ENCODE assay signal across 9 cellular contexts in the genomic region with DNA sequence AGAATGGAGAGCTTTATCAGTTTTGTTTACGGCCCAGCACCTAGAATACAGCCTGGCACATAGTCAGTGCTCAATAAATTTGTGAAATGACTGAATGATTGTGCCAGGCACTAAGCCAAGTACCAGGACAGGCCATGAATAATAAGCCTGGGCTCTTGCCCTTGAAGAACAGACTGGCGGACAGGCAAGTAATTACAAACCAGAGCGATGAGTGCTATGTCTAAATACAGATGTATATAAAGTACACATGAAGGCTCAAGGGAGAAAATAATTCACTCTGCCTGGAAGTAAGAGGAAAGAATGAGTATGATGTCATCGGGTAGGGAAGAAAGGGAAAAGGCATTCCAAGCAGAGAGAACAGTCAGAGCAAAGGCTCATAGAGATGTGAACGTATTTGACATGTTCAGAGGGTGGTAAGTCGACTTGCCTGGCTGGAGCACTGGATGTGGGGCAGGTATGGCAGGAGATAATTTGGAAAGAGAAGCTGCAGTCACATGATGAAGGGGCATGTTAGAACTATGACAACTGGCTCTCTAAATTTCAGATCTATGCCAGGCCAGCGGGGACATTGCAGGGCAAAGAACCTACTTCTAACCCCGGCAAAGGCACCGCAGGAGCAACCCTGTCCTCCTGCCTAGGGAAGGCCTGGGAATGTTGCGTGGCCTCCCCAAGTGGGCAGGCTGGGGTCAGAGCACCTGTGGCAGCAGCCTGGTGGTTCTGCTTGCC.
DNase-seq lines count a peak whose midpoint lies in the region; TF ChIP-seq lines count a peak whose summit lies in the region.
"Had no signal": no experiment of that assay in that cellular context is flagged by ENCODE, and none has a peak within 500 bp of the region (broad histone marks: within the 10 kb centered on the region; RNA-seq: fewer than 3 reads in every experiment).

No MANE protein-coding gene starts in this region.

- peak; percentile 58 for DNase-seq in AG04449 (ENCODE audit: low read depth, low spot score)
- DNase-seq in NCI-H226 = peak; percentile 42
- peak; percentile 59 for DNase-seq in epithelial cell of esophagus (ENCODE audit: low read depth)
- no peak for DNase-seq in neural progenitor cell (ENCODE audit: low spot score)
- DNase-seq in cerebellar nuclear complex (lab: John Stamatoyannopoulos, UW) = no peak
- DNase-seq in activated CD8-positive, alpha-beta memory T cell treated with anti-CD3 and anti-CD28 coated beads for 24 hours = no peak
- DNase-seq in NCI-H748 treated with DMSO at 0.1 percent for 48 hours (lab: John Stamatoyannopoulos, UW) = no peak
- no peak for DNase-seq in T-helper 1 cell

- no peaks in the 10 kb centered on the region for H3K79me2 ChIP-seq in neural progenitor cell (ENCODE audit: low read depth)

- H3K4me3 Mint-ChIP-seq in neural progenitor cell = no peak overlapping the region
- H3K4me3 Mint-ChIP-seq: activated naive CD8-positive, alpha-beta T cell had no signal

- H3K4me3 ChIP-seq in AG04449 (ENCODE audit: low read depth, low read length) (no peak overlapping the region), epithelial cell of esophagus (ENCODE audit: low read length) (no peak overlapping the region), neural progenitor cell (no peak overlapping the region)

- no peak for TF ChIP-seq CTCF in AG04449 (IDR thresholded peaks at IDR 0.05; ENCODE audit: insufficient read depth, low read length, missing control alignments)
- TF ChIP-seq CTCF in epithelial cell of esophagus (IDR thresholded peaks at IDR 0.05; ENCODE audit: insufficient read depth, low read depth, low read length, missing control alignments) = no peak
- no peak for TF ChIP-seq CTCF in neural progenitor cell (IDR thresholded peaks at IDR 0.05)

- no peaks in the 10 kb centered on the region for H3K36me3 Mint-ChIP-seq in neural progenitor cell
- H3K36me3 Mint-ChIP-seq: activated naive CD8-positive, alpha-beta T cell had no signal

- no peak overlapping the region for H3K4me2 ChIP-seq in neural progenitor cell

- POLR2A ChIA-PET in AG04449 (lab: Yijun Ruan, JAX) = interaction anchor here (1.3 kb wide), 1 partner anchor 75 kb away, joined by 4 read pairs; no protein-coding TSS in a partner anchor

- H3K4me1 ChIP-seq in neural progenitor cell = no peaks in the 10 kb centered on the region

- H2AFZ ChIP-seq in neural progenitor cell (replicated peaks) = no peak overlapping the region

- H3K9me3 ChIP-seq in neural progenitor cell (ENCODE audit: low read depth) = no peaks in the 10 kb centered on the region

- peaks cover 15% of the 10 kb centered on the region for H3K27me3 ChIP-seq in neural progenitor cell

- no peaks in the 10 kb centered on the region for H3K36me3 ChIP-seq in neural progenitor cell

- peaks cover 6% of the 10 kb centered on the region for H3K27me3 Mint-ChIP-seq in neural progenitor cell (ENCODE audit: insufficient read depth, low read depth)
- H3K27me3 Mint-ChIP-seq: activated naive CD8-positive, alpha-beta T cell had no signal

- no peaks in the 10 kb centered on the region for H3F3A ChIP-seq in neural progenitor cell (ENCODE audit: low read depth)

- H3K27ac Mint-ChIP-seq in neural progenitor cell = peak overlapping the region; percentile 5
- H3K27ac Mint-ChIP-seq: activated naive CD8-positive, alpha-beta T cell had no signal

- no peak overlapping the region for H3K27ac ChIP-seq in neural progenitor cell

- no peak overlapping the region for H3K9ac ChIP-seq in neural progenitor cell

- peaks cover 24% of the 10 kb centered on the region for H3K4me1 Mint-ChIP-seq in neural progenitor cell

- H3K9me3 Mint-ChIP-seq in neural progenitor cell = peaks cover 4% of the 10 kb centered on the region

- no peaks in the 10 kb centered on the region for H4K20me1 ChIP-seq in neural progenitor cell (ENCODE audit: low read depth)

- CTCF ChIA-PET in AG04449 (lab: Yijun Ruan, JAX) = interaction anchor here (1.1 to 5.8 kb wide), 15 partner anchors 10 to 299 kb away, joined by 3 to 56 read pairs (median 6); no protein-coding TSS in a partner anchor

Comparison
In these comparisons a context has a peak if more than half of its experiments do, and no peak if none do; other contexts are left out.
1. DNase-seq: peak in AG04449 (single experiment), NCI-H226 (single experiment) and epithelial cell of esophagus (single experiment); none in neural progenitor cell (single experiment), cerebellar nuclear complex (0 of 2), activated CD8-positive, alpha-beta memory T cell treated with anti-CD3 and anti-CD28 coated beads for 24 hours (single experiment), NCI-H748 treated with DMSO at 0.1 percent for 48 hours (single experiment) and T-helper 1 cell (0 of 5).